In genomic region chr10:71213127-71213616, GRCh38 we compare ENCODE assay signal across 1 cellular context.
TF ChIP-seq lines count a peak whose summit lies in the region.

No MANE protein-coding gene starts in this region.

TF ChIP-seq in K562, 482 proteins besides CTCF, POLR2A, EP300 and RAD21 (continues in another document):
- TF ChIP-seq ZNF277 (CRISPR knock-in tag; IDR thresholded peaks at IDR 0.05; ENCODE audit: borderline replicate concordance): no peak
- TF ChIP-seq HMGN3 (IDR thresholded peaks at IDR 0.05; ENCODE audit: borderline replicate concordance, extremely low read depth, insufficient read length, low read depth, low read length): no peak
- no peak for TF ChIP-seq PTRF (tag; IDR thresholded peaks at IDR 0.05)
- TF ChIP-seq CEBPG (CRISPR knock-in tag; IDR thresholded peaks at IDR 0.05): 0 out of 2 replicates have a peak, but pooled peaks have one; percentile 4
- TF ChIP-seq CEBPG (tag; conservative IDR thresholded peaks at IDR 0.05 in 1 of 2, IDR thresholded peaks at IDR 0.05 in 1 of 2): no peak
- TF ChIP-seq RAD51 (IDR thresholded peaks at IDR 0.05; ENCODE audit: borderline replicate concordance, low read depth): no peak
- no peak for TF ChIP-seq KDM5B (IDR thresholded peaks at IDR 0.05; ENCODE audit: insufficient replicate concordance, low read depth, low read length)
- TF ChIP-seq NCOA1 (IDR thresholded peaks at IDR 0.05; ENCODE audit: low read depth): no peak
- no peak for TF ChIP-seq ZBTB26 (CRISPR knock-in tag; IDR thresholded peaks at IDR 0.05)
- TF ChIP-seq ZNF57 (CRISPR knock-in tag; IDR thresholded peaks at IDR 0.05): no peak
- no peak for TF ChIP-seq CREB1 (IDR thresholded peaks at IDR 0.05)
- no peak for TF ChIP-seq CREB1 (CRISPR knock-in tag; IDR thresholded peaks at IDR 0.05)
- TF ChIP-seq SRSF9 (IDR thresholded peaks at IDR 0.05; ENCODE audit: borderline replicate concordance, low read depth, low read length): no peak
- TF ChIP-seq CXXC5 (CRISPR knock-in tag; IDR thresholded peaks at IDR 0.05): no peak
- TF ChIP-seq ZNF274 (IDR thresholded peaks at IDR 0.05; ENCODE audit: borderline replicate concordance, low read depth, low read length): no peak
- no peak for TF ChIP-seq BRCA1 (IDR thresholded peaks at IDR 0.05)
- no peak for TF ChIP-seq BRCA1 (CRISPR knock-in tag; IDR thresholded peaks at IDR 0.05)
- TF ChIP-seq SMARCA4 (IDR thresholded peaks at IDR 0.05): no peak
- no peak for TF ChIP-seq HOMEZ (CRISPR knock-in tag; IDR thresholded peaks at IDR 0.05)
- no peak for TF ChIP-seq ZFPM2 (CRISPR knock-in tag; IDR thresholded peaks at IDR 0.05)
- TF ChIP-seq GTF2F1 (IDR thresholded peaks at IDR 0.05; ENCODE audit: low read depth, low read length): no peak
- no peak for TF ChIP-seq RUNX1 (IDR thresholded peaks at IDR 0.05; ENCODE audit: low read depth)
- no peak for TF ChIP-seq EWSR1 (IDR thresholded peaks at IDR 0.05; ENCODE audit: borderline replicate concordance, low read depth, partially characterized antibody)
- TF ChIP-seq SIX5 (IDR thresholded peaks at IDR 0.05; ENCODE audit: borderline replicate concordance in 1 of 2, insufficient read depth in 1 of 2, low read depth in 1 of 2, low read length in 2 of 2): no peak
- peak; percentile 66 for TF ChIP-seq HNRNPLL (IDR thresholded peaks at IDR 0.05; ENCODE audit: low read depth, low read length, poor library complexity, severe bottlenecking)
- no peak for TF ChIP-seq FOXJ2 (tag; IDR thresholded peaks at IDR 0.05)
- TF ChIP-seq UBTF (IDR thresholded peaks at IDR 0.05; ENCODE audit: borderline replicate concordance in 1 of 2, low read depth in 2 of 2, low read length in 2 of 2): peak; percentile 84 to 91; a peak in 3 of 4 replicates
- no peak for TF ChIP-seq TSC22D4 (tag; IDR thresholded peaks at IDR 0.05)
- TF ChIP-seq STAG1 (CRISPR knock-in tag; IDR thresholded peaks at IDR 0.05; ENCODE audit: borderline replicate concordance): no peak
- TF ChIP-seq RCOR1 (IDR thresholded peaks at IDR 0.05; ENCODE audit: borderline replicate concordance in 1 of 2, low read depth in 2 of 2, low read length in 2 of 2): no peak
- no peak for TF ChIP-seq FOXA3 (CRISPR knock-in tag; conservative IDR thresholded peaks at IDR 0.05 in 1 of 2, IDR thresholded peaks at IDR 0.05 in 1 of 2)
- no peak for TF ChIP-seq PHB2 (IDR thresholded peaks at IDR 0.05; ENCODE audit: low read depth)
- TF ChIP-seq KAT7 (CRISPR knock-in tag; IDR thresholded peaks at IDR 0.05; ENCODE audit: borderline replicate concordance): no peak
- TF ChIP-seq JUN (IDR thresholded peaks at IDR 0.05; ENCODE audit: borderline replicate concordance, low read depth, low read length): no peak
- no peak for TF ChIP-seq JUN (CRISPR knock-in tag; IDR thresholded peaks at IDR 0.05; ENCODE audit: borderline replicate concordance)
- no peak for TF ChIP-seq L3MBTL2 (IDR thresholded peaks at IDR 0.05)
- TF ChIP-seq KLF6 (CRISPR knock-in tag; IDR thresholded peaks at IDR 0.05; ENCODE audit: borderline replicate concordance): no peak
- TF ChIP-seq NFIC (IDR thresholded peaks at IDR 0.05): no peak
- no peak for TF ChIP-seq CBFB (CRISPR knock-in tag; IDR thresholded peaks at IDR 0.05)
- no peak for TF ChIP-seq NRF1 (conservative IDR thresholded peaks at IDR 0.05 in 1 of 2, IDR thresholded peaks at IDR 0.05 in 1 of 2)
- no peak for TF ChIP-seq ZNF717 (CRISPR knock-in tag; IDR thresholded peaks at IDR 0.05)
- TF ChIP-seq HDAC3 (IDR thresholded peaks at IDR 0.05; ENCODE audit: borderline replicate concordance, partially characterized antibody): no peak
- TF ChIP-seq GATAD2A (IDR thresholded peaks at IDR 0.05): no peak
- TF ChIP-seq SREBF1 (IDR thresholded peaks at IDR 0.05; ENCODE audit: borderline replicate concordance, low read depth, low read length): no peak
- no peak for TF ChIP-seq XRCC4 (IDR thresholded peaks at IDR 0.05; ENCODE audit: extremely low read depth, insufficient read depth, insufficient read length)
- TF ChIP-seq TEAD4 (IDR thresholded peaks at IDR 0.05; ENCODE audit: low read length): 0 out of 2 replicates have a peak, but pooled peaks have one; percentile 5
- no peak for TF ChIP-seq TEAD4 (CRISPR knock-in tag; IDR thresholded peaks at IDR 0.05; ENCODE audit: borderline replicate concordance)
- peak; percentile 54; the same call in 1 of the 2 replicates for TF ChIP-seq HMBOX1 (IDR thresholded peaks at IDR 0.05)
- no peak for TF ChIP-seq IRF1 (CRISPR knock-in tag; IDR thresholded peaks at IDR 0.05; ENCODE audit: borderline replicate concordance)
- no peak for TF ChIP-seq RBFOX2 (IDR thresholded peaks at IDR 0.05; ENCODE audit: low read depth, low read length)
- TF ChIP-seq POLR2AphosphoS5 (IDR thresholded peaks at IDR 0.05; ENCODE audit: control insufficient read depth, insufficient read depth, low read depth, low read length): no peak
- TF ChIP-seq ZKSCAN3 (CRISPR knock-in tag; IDR thresholded peaks at IDR 0.05): no peak
- TF ChIP-seq HBP1 (CRISPR knock-in tag; IDR thresholded peaks at IDR 0.05): no peak
- TF ChIP-seq FOXO4 (CRISPR knock-in tag; IDR thresholded peaks at IDR 0.05): no peak
- TF ChIP-seq DACH1 (IDR thresholded peaks at IDR 0.05; ENCODE audit: partially characterized antibody): no peak
- no peak for TF ChIP-seq HMG20A (CRISPR knock-in tag; conservative IDR thresholded peaks at IDR 0.05)
- peak; percentile 97; the same call in 1 of the 2 replicates for TF ChIP-seq KDM2B (CRISPR knock-in tag; IDR thresholded peaks at IDR 0.05)
- no peak for TF ChIP-seq POLR3G (IDR thresholded peaks at IDR 0.05; ENCODE audit: extremely low read depth, insufficient read length, insufficient replicate concordance)
- TF ChIP-seq MCM3 (IDR thresholded peaks at IDR 0.05): no peak
- TF ChIP-seq GABPB1 (CRISPR knock-in tag; IDR thresholded peaks at IDR 0.05): peak; percentile 59; the same call in 1 of the 2 replicates
- no peak for TF ChIP-seq ZNF444 (CRISPR knock-in tag; IDR thresholded peaks at IDR 0.05)
- TF ChIP-seq SIRT6 (IDR thresholded peaks at IDR 0.05; ENCODE audit: low read depth, low read length): no peak
